ENCODE assay signal across 1 cellular context in the genomic region with DNA sequence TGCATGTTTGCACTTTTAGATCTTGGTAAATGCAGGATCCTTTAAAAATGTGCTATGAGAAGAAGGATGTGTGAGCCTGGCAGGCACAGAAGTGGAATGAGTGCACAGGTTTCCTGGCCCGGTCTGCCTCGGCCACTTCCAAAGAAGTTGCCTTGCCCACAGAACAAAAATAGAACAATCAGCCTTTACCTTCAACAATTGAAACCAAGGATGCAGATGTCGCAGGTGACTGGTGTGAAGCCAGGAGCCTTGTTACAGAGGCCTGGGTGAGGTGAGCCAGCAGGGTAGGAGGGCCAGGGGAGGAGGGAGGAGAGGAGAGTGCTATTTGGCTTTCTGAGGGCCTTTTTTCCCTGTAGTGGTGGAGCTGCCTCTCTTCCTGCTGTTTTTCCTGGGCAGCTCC.
TF ChIP-seq lines count a peak whose summit lies in the region.

No MANE protein-coding gene starts in this region.

TF ChIP-seq in IMR-90, 13 proteins besides CTCF, POLR2A, EP300 and RAD21:
- TF ChIP-seq MAFK (IDR thresholded peaks at IDR 0.05; ENCODE audit: low read depth, low read length) (no peak), BHLHE40 (IDR thresholded peaks at IDR 0.05; ENCODE audit: low read depth, low read length) (no peak), CEBPB (IDR thresholded peaks at IDR 0.05; ENCODE audit: low read depth, low read length) (no peak), MXI1 (IDR thresholded peaks at IDR 0.05; ENCODE audit: borderline replicate concordance, low read depth, low read length) (no peak), SMC3 (IDR thresholded peaks at IDR 0.05; ENCODE audit: low read depth, low read length) (no peak), MAZ (IDR thresholded peaks at IDR 0.05; ENCODE audit: borderline replicate concordance, low read depth, low read length) (no peak), CHD1 (IDR thresholded peaks at IDR 0.05; ENCODE audit: low read depth, low read length) (no peak)
TF ChIP-seq in IMR-90: peak in this region for 0.
